In the genomic region with DNA sequence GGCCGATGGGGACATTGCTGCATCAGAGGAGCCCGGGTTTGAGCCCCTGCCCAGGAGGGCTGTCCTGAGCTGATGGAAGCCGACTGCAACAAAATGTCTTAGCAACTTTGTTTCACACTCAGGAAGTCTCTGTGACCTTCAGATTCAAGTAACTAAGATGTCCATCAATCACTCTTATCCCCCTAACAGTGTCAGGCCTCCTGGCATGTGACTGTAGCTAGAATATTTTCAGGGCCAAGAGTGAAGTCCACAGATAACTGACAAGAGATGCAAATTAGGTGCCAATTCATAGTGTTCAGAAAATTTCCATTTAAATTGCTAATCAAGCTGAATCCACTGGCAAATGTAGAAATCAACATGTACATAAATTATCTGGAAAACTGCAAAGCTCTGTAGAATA, we compare ENCODE assay signal across 3 cellular contexts.
A peak's percentile ranks its signal among the peaks of the same experiment; 100 is the strongest.
TF ChIP-seq lines count a peak whose summit lies in the region.

No MANE protein-coding gene starts in this region.

TF ChIP-seq in HepG2, 621 proteins besides CTCF, POLR2A, EP300 and RAD21:
- TF ChIP-seq ATF5 (CRISPR knock-in tag; IDR thresholded peaks at IDR 0.05; ENCODE audit: low read depth) = no peak
- no peak for TF ChIP-seq GMEB2 (CRISPR knock-in tag; IDR thresholded peaks at IDR 0.05; ENCODE audit: low read depth)
- TF ChIP-seq, protein P1, sequence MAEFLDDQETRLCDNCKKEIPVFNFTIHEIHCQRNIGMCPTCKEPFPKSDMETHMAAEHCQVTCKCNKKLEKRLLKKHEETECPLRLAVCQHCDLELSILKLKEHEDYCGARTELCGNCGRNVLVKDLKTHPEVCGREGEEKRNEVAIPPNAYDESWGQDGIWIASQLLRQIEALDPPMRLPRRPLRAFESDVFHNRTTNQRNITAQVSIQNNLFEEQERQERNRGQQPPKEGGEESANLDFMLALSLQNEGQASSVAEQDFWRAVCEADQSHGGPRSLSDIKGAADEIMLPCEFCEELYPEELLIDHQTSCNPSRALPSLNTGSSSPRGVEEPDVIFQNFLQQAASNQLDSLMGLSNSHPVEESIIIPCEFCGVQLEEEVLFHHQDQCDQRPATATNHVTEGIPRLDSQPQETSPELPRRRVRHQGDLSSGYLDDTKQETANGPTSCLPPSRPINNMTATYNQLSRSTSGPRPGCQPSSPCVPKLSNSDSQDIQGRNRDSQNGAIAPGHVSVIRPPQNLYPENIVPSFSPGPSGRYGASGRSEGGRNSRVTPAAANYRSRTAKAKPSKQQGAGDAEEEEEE (CRISPR knock-in tag; IDR thresholded peaks at IDR 0.05; ENCODE audit: borderline replicate concordance) = no peak

TF ChIP-seq in K562, 482 proteins besides CTCF, POLR2A, EP300 and RAD21:
- peak; percentile 61 for TF ChIP-seq MEIS2 (IDR thresholded peaks at IDR 0.05; ENCODE audit: partially characterized antibody)
- no peak for TF ChIP-seq NFIX (CRISPR knock-in tag; IDR thresholded peaks at IDR 0.05; ENCODE audit: low read depth)
- TF ChIP-seq PBX2 (CRISPR knock-in tag; IDR thresholded peaks at IDR 0.05; ENCODE audit: low read depth) = no peak
- peak; percentile 60; the same call in 1 of the 2 replicates for TF ChIP-seq PBX2 (tag; conservative IDR thresholded peaks at IDR 0.05; ENCODE audit: low read depth)
TF ChIP-seq in K562: peak in this region for 2.

TF ChIP-seq in neural cell, 6 proteins besides CTCF, POLR2A, EP300 and RAD21:
- TF ChIP-seq REST (IDR thresholded peaks at IDR 0.05; ENCODE audit: borderline replicate concordance) (no peak), POLR2AphosphoS5 (IDR thresholded peaks at IDR 0.05) (no peak), TAF1 (IDR thresholded peaks at IDR 0.05; ENCODE audit: low read depth) (no peak)
